23 cellular contexts compared by ENCODE assay signal in genomic region chr9:129084087-129084486, GRCh38.
"Had no signal": no experiment of that assay in that cellular context is flagged by ENCODE, and none has a peak within 500 bp of the region (broad histone marks: within the 10 kb centered on the region; RNA-seq: fewer than 3 reads in every experiment).

No MANE protein-coding gene starts in this region.

- H3K4me3 Mint-ChIP-seq: stimulated activated memory B cell treated with anti-CD40 and anti-IgM and Interleukin-4, amounts not matched to agents 10 μg/mL and 1 μg/mL and 100 μg/mL, for 72 hours; stimulated activated naive CD8-positive, alpha-beta T cell treated with anti-CD3 and anti-CD28 coated beads, Interleukin-15, Interleukin-2, amounts not matched to agents 100 ng/mL and 50 ng/mL, for 24 hours had no signal

- H3K27ac Mint-ChIP-seq: immature natural killer cell; naive B cell; nephron; stimulated activated memory B cell treated with anti-CD40 and anti-IgM and Interleukin-4, amounts not matched to agents 10 μg/mL and 1 μg/mL and 100 μg/mL, for 72 hours; stimulated activated naive CD8-positive, alpha-beta T cell treated with anti-CD3 and anti-CD28 coated beads, Interleukin-15, Interleukin-2, amounts not matched to agents 100 ng/mL and 50 ng/mL, for 24 hours had no signal

- DNase-seq: caudate nucleus; cortex of kidney; dorsolateral prefrontal cortex; effector memory CD4-positive, alpha-beta T cell; immature natural killer cell; mammary epithelial cell; naive B cell; right cardiac atrium; spleen; stimulated activated CD4-positive, alpha-beta T cell treated with anti-CD3 and anti-CD28 coated beads, Interleukin-15, amount 100 ng/mL, for 24 hours; stimulated activated CD4-positive, alpha-beta T cell treated with anti-CD3 and anti-CD28 coated beads, Interleukin-1b, Interleukin-23, amount 100 ng/mL, for 48 hours; stimulated activated CD4-positive, alpha-beta T cell treated with anti-CD3 and anti-CD28 coated beads, Interleukin-4, amount 100 ng/mL, for 24 hours; tibial artery; upper lobe of right lung had no signal

- ATAC-seq: esophagus mucosa; gastroesophageal sphincter; right cardiac atrium; stimulated activated memory B cell treated with anti-CD40 and anti-IgM and Interleukin-4, amounts not matched to agents 10 μg/mL and 1 μg/mL and 100 μg/mL, for 72 hours; upper lobe of right lung had no signal

- H3K9me3 Mint-ChIP-seq: immature natural killer cell; naive B cell; nephron; stimulated activated memory B cell treated with anti-CD40 and anti-IgM and Interleukin-4, amounts not matched to agents 10 μg/mL and 1 μg/mL and 100 μg/mL, for 72 hours; stimulated activated naive CD8-positive, alpha-beta T cell treated with anti-CD3 and anti-CD28 coated beads, Interleukin-15, Interleukin-2, amounts not matched to agents 100 ng/mL and 50 ng/mL, for 24 hours had no signal

- H3K27me3 Mint-ChIP-seq: naive B cell; stimulated activated memory B cell treated with anti-CD40 and anti-IgM and Interleukin-4, amounts not matched to agents 10 μg/mL and 1 μg/mL and 100 μg/mL, for 72 hours; stimulated activated naive CD8-positive, alpha-beta T cell treated with anti-CD3 and anti-CD28 coated beads, Interleukin-15, Interleukin-2, amounts not matched to agents 100 ng/mL and 50 ng/mL, for 24 hours had no signal

- H3K9me3 ChIP-seq: gastroesophageal sphincter, neutrophil, spleen, tibial artery, upper lobe of right lung, vagina had no signal

- H3K27me3 ChIP-seq: dorsolateral prefrontal cortex, gastroesophageal sphincter, neutrophil, spleen, tibial artery, upper lobe of right lung, vagina had no signal

- FAIRE-seq: endometrium, keratinocyte had no signal

- H3K27ac ChIP-seq: dorsolateral prefrontal cortex, gastroesophageal sphincter, neutrophil, spleen, tibial artery, upper lobe of right lung, vagina had no signal

- H3K36me3 Mint-ChIP-seq: naive B cell had no signal

- H3K4me3 ChIP-seq: dorsolateral prefrontal cortex, gastroesophageal sphincter, spleen, tibial artery, upper lobe of right lung, vagina had no signal
